In genomic region chr12:109097140-109097434, GRCh38 we compare ENCODE assay signal across 9 cellular contexts. TPM values are rescaled to one million over a fixed set of nuclear protein-coding genes. Genes with fewer than 3 reads are reported as not detected.
A peak's percentile ranks its signal among the peaks of the same experiment; 100 is the strongest.
DNase-seq lines count a peak whose midpoint lies in the region; ATAC-seq and TF ChIP-seq lines count a peak whose summit lies in the region.
"Had no signal": no experiment of that assay in that cellular context is flagged by ENCODE, and none has a peak within 500 bp of the region (broad histone marks: within the 10 kb centered on the region; RNA-seq: fewer than 3 reads in every experiment).

No MANE protein-coding gene starts in this region.

- peak overlapping the region in 1 of 5 experiments; percentile 55 for H3K27ac Mint-ChIP-seq in brain
- no peak overlapping the region for H3K27ac Mint-ChIP-seq in naive thymus-derived CD8-positive, alpha-beta T cell

- WGBS in IMR-90 (ENCODE audit: extremely low coverage in 2 of 2, insufficient read length in 1 of 2), 2 experiments = 0% methylated on average over 3 of the region's 11 CpGs; no CpG with 5 or more reads in 1 of the 2 experiments

- H3K4me1 Mint-ChIP-seq in brain = peaks cover 43% of the 10 kb centered on the region
- H3K4me1 Mint-ChIP-seq in naive thymus-derived CD8-positive, alpha-beta T cell = peaks cover 19 to 54% (median 51%) of the 10 kb centered on the region in 4 donors

- H4K20me1 ChIP-seq in IMR-90 (ENCODE audit: insufficient read depth, low read length) = no peaks in the 10 kb centered on the region

- no peak overlapping the region for H2BK15ac ChIP-seq in IMR-90 (ENCODE audit: low read depth, low read length)

- no peaks in the 10 kb centered on the region for H3K27me3 ChIP-seq in IMR-90 (ENCODE audit: control insufficient read depth, insufficient read depth, low read length)
- H3K27me3 ChIP-seq: body of pancreas had no signal

- intact Hi-C loops in IMR-90 (cut with micrococcal nuclease) = loop anchor here (10.0 kb wide), 3 partner anchors 142 to 432 kb away; partner anchors contain the start of gene SSH1

- dilution Hi-C loops in IMR-90 (cut with HindIII; ENCODE audit: low sequenced_read_pairs, unreplicated experiment) = no loop called here

- ATAC-seq in IMR-90 (ENCODE audit: low read depth) (no peak), HG03571 (IDR thresholded peaks at IDR 0.05; ENCODE audit: unreplicated experiment) (no peak)
- ATAC-seq in naive thymus-derived CD8-positive, alpha-beta T cell = no peak

- H2AFZ ChIP-seq in IMR-90 (replicated peaks; ENCODE audit: low read length, poor library complexity) = peak overlapping the region; percentile 91

- H3K9me3 ChIP-seq in IMR-90 (ENCODE audit: control insufficient read depth, insufficient read depth, low read length) = no peaks in the 10 kb centered on the region
- H3K9me3 ChIP-seq: body of pancreas had no signal

- H3K27me3 Mint-ChIP-seq in brain = peaks cover 12% of the 10 kb centered on the region
- no peaks in the 10 kb centered on the region for H3K27me3 Mint-ChIP-seq in naive thymus-derived CD8-positive, alpha-beta T cell

- no peak overlapping the region for H3K4ac ChIP-seq in IMR-90 (ENCODE audit: low read depth, low read length)

- H3K79me1 ChIP-seq in IMR-90 (ENCODE audit: low read depth in 1 of 2, low read length in 2 of 2) = peaks cover 24 to 42% of the 10 kb centered on the region in 2 experiments

- peak overlapping the region; percentile 39 for H3K4me3 ChIP-seq in IMR-90 (ENCODE audit: insufficient read depth, low read depth, low read length)
- H3K4me3 ChIP-seq: body of pancreas had no signal

- no peak overlapping the region for H4K5ac ChIP-seq in IMR-90 (ENCODE audit: low read depth, low read length)

- DNase-seq in IMR-90 (no peak), NCI-H510A treated with DMSO at 0.1 percent for 48 hours (lab: John Stamatoyannopoulos, UW) (no peak), NCI-H1105 treated with DMSO at 0.1 percent for 48 hours (lab: John Stamatoyannopoulos, UW) (no peak)
- DNase-seq in naive thymus-derived CD8-positive, alpha-beta T cell = no peak
- DNase-seq in effector CD4-positive, alpha-beta T cell = no peak
- DNase-seq: body of pancreas had no signal

- TF ChIP-seq RAD21 in IMR-90 (IDR thresholded peaks at IDR 0.05; ENCODE audit: low read length) = no peak

- in situ Hi-C loops in IMR-90 (cut with MboI; ENCODE audit: low sequenced_read_pairs) = loop anchor here (10.0 to 25.0 kb wide), 2 partner anchors 292 to 460 kb away; partner anchors contain the start of gene SELPLG

- H3K56ac ChIP-seq in IMR-90 (ENCODE audit: extremely low read depth, insufficient read depth, low read length) = no peak overlapping the region

- no peak overlapping the region for H2BK20ac ChIP-seq in IMR-90 (ENCODE audit: low read depth, low read length)

- peak overlapping the region; percentile 91 to 97 (median 94) for H3K4me3 Mint-ChIP-seq in brain
- H3K4me3 Mint-ChIP-seq in naive thymus-derived CD8-positive, alpha-beta T cell = peak overlapping the region in 6 of 10 donors; percentile 32 to 88 (median 62)

- H3K4me2 ChIP-seq in IMR-90 (ENCODE audit: low read depth, low read length) = peak overlapping the region; percentile 61

- H3K9me3 Mint-ChIP-seq in brain = peaks cover 0 to 3% (median 0%) of the 10 kb centered on the region in 5 experiments
- no peaks in the 10 kb centered on the region for H3K9me3 Mint-ChIP-seq in naive thymus-derived CD8-positive, alpha-beta T cell

- TF ChIP-seq POLR2A in IMR-90 (IDR thresholded peaks at IDR 0.05; ENCODE audit: low read depth, low read length) = no peak

- H2BK5ac ChIP-seq in IMR-90 (ENCODE audit: low read depth, low read length, poor library complexity, severe bottlenecking) = no peak overlapping the region

- no peak overlapping the region for H3K23ac ChIP-seq in IMR-90 (ENCODE audit: low read depth, low read length)

- H3K9ac ChIP-seq in IMR-90 (ENCODE audit: low read depth, low read length) = peak overlapping the region; percentile 78

- H4K91ac ChIP-seq in IMR-90 (ENCODE audit: insufficient read depth, low read depth, low read length) = 0 out of 2 replicates have a peak overlapping the region, but pooled peaks have one; percentile 19

- H3K9me1 ChIP-seq in IMR-90 (ENCODE audit: insufficient read depth, low read length) = 0 out of 2 replicates have a peak, but pooled peaks cover 8% of the 10 kb centered on the region

- no peak overlapping the region for H3K18ac ChIP-seq in IMR-90 (ENCODE audit: low read depth, low read length)

- BruUV-seq in IMR-90 (replicated peaks; lab: Mats Ljungman, UMichigan) = no TSS peak

- peak overlapping the region; percentile 6 to 64; a peak in 2 of 4 replicates for H4K8ac ChIP-seq in IMR-90 (ENCODE audit: low read depth in 2 of 2, low read length in 2 of 2)

- H2BK120ac ChIP-seq in IMR-90 (ENCODE audit: low read depth, low read length) = no peak overlapping the region

- CTCF ChIA-PET in IMR-90 (lab: Yijun Ruan, JAX) = no interaction called here

- peaks cover 8% of the 10 kb centered on the region for H3K36me3 ChIP-seq in IMR-90 (ENCODE audit: control insufficient read depth, insufficient read depth, low read length)

- no peak overlapping the region for H2AK9ac ChIP-seq in IMR-90 (replicated peaks; ENCODE audit: low read depth, low read length, poor library complexity)

- H3K27ac ChIP-seq in C4-2B (peak overlapping the region; percentile 73), IMR-90 (ENCODE audit: insufficient read depth, low read length) (peak overlapping the region; percentile 50; the same call in 1 of the 2 replicates)
- H3K27ac ChIP-seq: body of pancreas had no signal

- peaks cover 3% of the 10 kb centered on the region for H3K4me1 ChIP-seq in IMR-90 (ENCODE audit: control insufficient read depth, insufficient read depth, low read length)

- H3K36me3 Mint-ChIP-seq in brain = peaks cover 33% of the 10 kb centered on the region
- peaks cover 0 to 14% (median 4%) of the 10 kb centered on the region in 3 donors for H3K36me3 Mint-ChIP-seq in naive thymus-derived CD8-positive, alpha-beta T cell

- no peak for TF ChIP-seq CTCF in C4-2B (conservative IDR thresholded peaks at IDR 0.05)
- TF ChIP-seq CTCF in IMR-90 (conservative IDR thresholded peaks at IDR 0.05; ENCODE audit: low read depth, low read length) = no peak
- no peak for TF ChIP-seq CTCF in brain (conservative IDR thresholded peaks at IDR 0.05)

- POLR2A ChIA-PET in IMR-90 (lab: Charles Lee; ENCODE audit: unreplicated experiment) = no interaction called here
- POLR2A ChIA-PET in naive thymus-derived CD8-positive, alpha-beta T cell (lab: Charles Lee) = interaction anchor here (0.6 kb wide), 1 partner anchor 562 kb away, joined by 3 read pairs; no protein-coding TSS in a partner anchor

- no peak overlapping the region for H3K14ac ChIP-seq in IMR-90 (replicated peaks; ENCODE audit: low read depth, low read length)

- no peak overlapping the region for H2AK5ac ChIP-seq in IMR-90 (ENCODE audit: low read depth, low read length)

TF ChIP-seq in IMR-90, 13 proteins besides CTCF, POLR2A, EP300 and RAD21 (continues in another document):
- TF ChIP-seq SMC3 (IDR thresholded peaks at IDR 0.05; ENCODE audit: low read depth, low read length) (no peak), RFX5 (IDR thresholded peaks at IDR 0.05; ENCODE audit: low read depth, low read length) (no peak), MAFK (IDR thresholded peaks at IDR 0.05; ENCODE audit: low read depth, low read length) (no peak), MXI1 (IDR thresholded peaks at IDR 0.05; ENCODE audit: borderline replicate concordance, low read depth, low read length) (no peak), NFE2L2 (IDR thresholded peaks at IDR 0.05; ENCODE audit: low read depth, low read length) (no peak), RCOR1 (IDR thresholded peaks at IDR 0.05; ENCODE audit: insufficient replicate concordance, low read length) (no peak), CHD1 (IDR thresholded peaks at IDR 0.05; ENCODE audit: low read depth, low read length) (no peak), FOS (IDR thresholded peaks at IDR 0.05; ENCODE audit: low read depth, low read length) (no peak), BHLHE40 (IDR thresholded peaks at IDR 0.05; ENCODE audit: low read depth, low read length) (no peak)

RNA-seq across cellular contexts. Expression of gene UNG, which starts 0.3 kb away (rescaled TPM):
- 13.1 and 13.3 TPM in 2 replicates for total RNA-seq in IMR-90 (2012; rRNA removed)
- polyA plus RNA-seq in IMR-90 (2012; rRNA removed) (14.5 and 16.0 TPM in 2 replicates), brain (ENCODE audit: insufficient read depth, low read depth, low replicate concordance) (68.8 TPM)
- polyA plus RNA-seq in IMR-90 (2012; cell fraction: cytosol; rRNA removed) = 7.7 and 16.7 TPM in 2 replicates
- 4.3 and 7.7 TPM in 2 replicates for polyA plus RNA-seq in IMR-90 (2012; cell fraction: nucleus; rRNA removed; ENCODE audit: low replicate concordance)
- 10 to 100 TPM; 13.6 to 15.0 TPM for total RNA-seq in naive thymus-derived CD8-positive, alpha-beta T cell
- 10 to 100 TPM; 21.0 to 26.8 (median 24.0) TPM for polyA plus RNA-seq in naive thymus-derived CD8-positive, alpha-beta T cell

RNA-seq across cellular contexts. Expression of gene ALKBH2, which starts 3.8 kb away (rescaled TPM):
- 14.9 and 18.3 TPM in 2 replicates for total RNA-seq in IMR-90 (2012; rRNA removed)
- 14.1 and 17.8 TPM in 2 replicates for polyA plus RNA-seq in IMR-90 (2012; rRNA removed)
- polyA plus RNA-seq in IMR-90 (2012; cell fraction: cytosol; rRNA removed) = 8.6 and 11.2 TPM in 2 replicates
- polyA plus RNA-seq in IMR-90 (2012; cell fraction: nucleus; rRNA removed; ENCODE audit: low replicate concordance) = 20.8 and 47.9 TPM in 2 replicates
- 20.9 TPM for polyA plus RNA-seq in brain (ENCODE audit: insufficient read depth, low read depth, low replicate concordance)
- 10 to 100 TPM; 20.8 to 23.2 TPM for total RNA-seq in naive thymus-derived CD8-positive, alpha-beta T cell
- polyA plus RNA-seq in naive thymus-derived CD8-positive, alpha-beta T cell = 10 to 100 TPM; 11.5 to 22.5 (median 19.1) TPM

RNA-seq across cellular contexts. Expression of gene ACACB, which starts 19.3 kb away (rescaled TPM):
- 1.1 and 2.0 TPM in 2 replicates for total RNA-seq in IMR-90 (2012; rRNA removed)
- polyA plus RNA-seq in IMR-90 (2012; rRNA removed) (1.3 and 2.1 TPM in 2 replicates), brain (ENCODE audit: insufficient read depth, low read depth, low replicate concordance) (5.2 TPM)
- 0.87 and 1.3 TPM in 2 replicates for polyA plus RNA-seq in IMR-90 (2012; cell fraction: cytosol; rRNA removed)
- polyA plus RNA-seq in IMR-90 (2012; cell fraction: nucleus; rRNA removed; ENCODE audit: low replicate concordance) = 3.0 and 3.9 TPM in 2 replicates
- 10 to 100 TPM; 40.4 to 43.3 TPM for total RNA-seq in naive thymus-derived CD8-positive, alpha-beta T cell
- 1 to 10 TPM; 1.1 to 3.9 (median 2.9) TPM for polyA plus RNA-seq in naive thymus-derived CD8-positive, alpha-beta T cell

RNA-seq across cellular contexts. Expression of gene USP30, which starts 44.7 kb away (rescaled TPM):
- 8.9 and 10.4 TPM in 2 replicates for total RNA-seq in IMR-90 (2012; rRNA removed)
- polyA plus RNA-seq in IMR-90 (2012; rRNA removed) = 9.9 and 11.2 TPM in 2 replicates
- 7.6 and 10.4 TPM in 2 replicates for polyA plus RNA-seq in IMR-90 (2012; cell fraction: cytosol; rRNA removed)
- polyA plus RNA-seq in IMR-90 (2012; cell fraction: nucleus; rRNA removed; ENCODE audit: low replicate concordance) = 23.8 and 26.5 TPM in 2 replicates
- polyA plus RNA-seq in brain (ENCODE audit: insufficient read depth, low read depth, low replicate concordance) = 12.5 TPM
- total RNA-seq in naive thymus-derived CD8-positive, alpha-beta T cell = 10 to 100 TPM in 1 of 2 experiments, 1 to 10 TPM in 1; 9.8 to 12.1 TPM
- 10 to 100 TPM in 2 of 3 donors, 1 to 10 TPM in 1; 9.8 to 11.5 (median 10.2) TPM for polyA plus RNA-seq in naive thymus-derived CD8-positive, alpha-beta T cell
